Comparison of ENCODE assay signal across 1 cellular context in genomic region chr2:187553908-187554703, GRCh38.
A peak's percentile ranks its signal among the peaks of the same experiment; 100 is the strongest.
TF ChIP-seq lines count a peak whose summit lies in the region.

Gene TFPI, minus strand, starts transcription at chr2:187554435. Its CDS starts 50,667 bp downstream, at chr2:187503768.

TF ChIP-seq in HEK293, 187 proteins besides CTCF, POLR2A, EP300 and RAD21 (continued from another document):
- TF ChIP-seq ZNF544 (tag by site-specific recombination; IDR thresholded peaks at IDR 0.05) (no peak), ZNF548 (tag by site-specific recombination; IDR thresholded peaks at IDR 0.05) (no peak), ZFHX2 (tag by site-specific recombination; conservative IDR thresholded peaks at IDR 0.05) (no peak), RBAK (tag by site-specific recombination; IDR thresholded peaks at IDR 0.05) (no peak), PRDM1 (tag by site-specific recombination; IDR thresholded peaks at IDR 0.05) (peak; percentile 44), ZNF768 (tag by site-specific recombination; IDR thresholded peaks at IDR 0.05) (no peak), ZNF416 (tag by site-specific recombination; IDR thresholded peaks at IDR 0.05) (no peak), ZBTB48 (tag by site-specific recombination; IDR thresholded peaks at IDR 0.05) (no peak), ZNF561 (tag by site-specific recombination; IDR thresholded peaks at IDR 0.05; ENCODE audit: borderline replicate concordance) (0 out of 2 replicates have a peak, but pooled peaks have one; percentile 25), YY1 (tag by site-specific recombination; IDR thresholded peaks at IDR 0.05) (no peak), ZNF391 (tag by site-specific recombination; IDR thresholded peaks at IDR 0.05; ENCODE audit: borderline replicate concordance, low read depth) (no peak), ZNF629 (tag by site-specific recombination; IDR thresholded peaks at IDR 0.05) (no peak; the same call in 1 of the 2 replicates), ZNF132 (tag by site-specific recombination; IDR thresholded peaks at IDR 0.05; ENCODE audit: borderline replicate concordance) (no peak), ZNF311 (tag by site-specific recombination; IDR thresholded peaks at IDR 0.05; ENCODE audit: borderline replicate concordance) (no peak), ZNF341 (tag by site-specific recombination; IDR thresholded peaks at IDR 0.05; ENCODE audit: low read depth) (peak; percentile 28; the same call in 1 of the 2 replicates), ZNF248 (tag by site-specific recombination; IDR thresholded peaks at IDR 0.05) (no peak), ZNF223 (tag by site-specific recombination; IDR thresholded peaks at IDR 0.05) (no peak), KLF10 (tag by site-specific recombination; IDR thresholded peaks at IDR 0.05) (no peak), ZNF214 (tag by site-specific recombination; IDR thresholded peaks at IDR 0.05; ENCODE audit: borderline replicate concordance) (no peak), ZNF133 (tag by site-specific recombination; IDR thresholded peaks at IDR 0.05) (no peak), ZNF362 (tag by site-specific recombination; IDR thresholded peaks at IDR 0.05) (peak; percentile 61; the same call in 1 of the 2 replicates), ZNF624 (tag by site-specific recombination; IDR thresholded peaks at IDR 0.05) (no peak), ZNF585B (tag by site-specific recombination; IDR thresholded peaks at IDR 0.05) (no peak), HOXC10 (CRISPR knock-in tag; IDR thresholded peaks at IDR 0.05) (no peak)
- TF ChIP-seq, protein P1, sequence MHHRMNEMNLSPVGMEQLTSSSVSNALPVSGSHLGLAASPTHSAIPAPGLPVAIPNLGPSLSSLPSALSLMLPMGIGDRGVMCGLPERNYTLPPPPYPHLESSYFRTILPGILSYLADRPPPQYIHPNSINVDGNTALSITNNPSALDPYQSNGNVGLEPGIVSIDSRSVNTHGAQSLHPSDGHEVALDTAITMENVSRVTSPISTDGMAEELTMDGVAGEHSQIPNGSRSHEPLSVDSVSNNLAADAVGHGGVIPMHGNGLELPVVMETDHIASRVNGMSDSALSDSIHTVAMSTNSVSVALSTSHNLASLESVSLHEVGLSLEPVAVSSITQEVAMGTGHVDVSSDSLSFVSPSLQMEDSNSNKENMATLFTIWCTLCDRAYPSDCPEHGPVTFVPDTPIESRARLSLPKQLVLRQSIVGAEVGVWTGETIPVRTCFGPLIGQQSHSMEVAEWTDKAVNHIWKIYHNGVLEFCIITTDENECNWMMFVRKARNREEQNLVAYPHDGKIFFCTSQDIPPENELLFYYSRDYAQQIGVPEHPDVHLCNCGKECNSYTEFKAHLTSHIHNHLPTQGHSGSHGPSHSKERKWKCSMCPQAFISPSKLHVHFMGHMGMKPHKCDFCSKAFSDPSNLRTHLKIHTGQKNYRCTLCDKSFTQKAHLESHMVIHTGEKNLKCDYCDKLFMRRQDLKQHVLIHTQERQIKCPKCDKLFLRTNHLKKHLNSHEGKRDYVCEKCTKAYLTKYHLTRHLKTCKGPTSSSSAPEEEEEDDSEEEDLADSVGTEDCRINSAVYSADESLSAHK (tag by site-specific recombination; IDR thresholded peaks at IDR 0.05) = no peak
